ENCODE assay signal across 11 cellular contexts in the genomic region with DNA sequence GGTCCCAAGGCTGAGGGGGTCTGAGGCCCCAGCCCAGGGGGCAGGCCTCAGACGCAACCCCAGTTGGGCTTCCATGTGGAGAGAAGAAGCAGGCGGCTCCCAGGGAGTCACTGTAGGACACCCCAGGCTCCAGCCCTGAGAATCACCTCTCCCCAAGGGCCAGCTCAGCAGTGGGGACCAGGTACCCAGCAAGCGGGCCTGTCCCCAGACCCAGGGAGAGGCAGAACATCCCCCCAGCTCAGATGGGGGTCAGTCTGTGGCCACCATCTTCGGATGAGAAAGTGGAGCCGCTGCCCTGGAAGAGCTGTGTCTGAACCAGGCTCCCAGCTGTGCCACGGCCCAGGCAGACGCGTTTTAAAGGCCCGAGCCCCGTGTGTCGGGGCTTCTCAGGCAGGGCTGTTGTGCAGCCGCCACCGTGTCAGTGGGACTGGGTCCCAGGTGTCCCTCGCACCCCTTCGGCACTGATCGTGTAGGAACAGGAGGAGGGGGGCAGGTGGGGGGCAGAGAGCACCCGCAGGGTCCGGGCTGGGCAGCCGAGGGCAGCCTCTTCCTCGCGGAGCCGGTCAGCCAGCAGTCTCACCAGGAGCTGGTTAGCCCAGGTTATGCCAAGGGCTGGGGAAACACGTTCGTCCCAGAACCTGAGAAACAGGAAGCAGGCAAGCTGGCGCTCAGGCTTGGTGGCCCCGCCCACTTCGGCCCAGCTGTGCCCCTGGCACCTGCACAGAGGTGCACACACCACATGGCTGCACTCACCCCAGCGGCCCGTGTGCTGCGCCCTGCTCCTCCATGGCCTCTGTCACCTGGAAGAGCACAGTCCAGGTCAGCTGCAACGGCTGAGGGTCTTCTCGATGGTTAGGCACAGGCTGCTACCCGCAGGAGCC. TPM values are rescaled to one million over a fixed set of nuclear protein-coding genes. Genes with fewer than 3 reads are reported as not detected.
DNase-seq lines count a peak whose midpoint lies in the region; ATAC-seq and TF ChIP-seq lines count a peak whose summit lies in the region.
"Had no signal": no experiment of that assay in that cellular context is flagged by ENCODE, and none has a peak within 500 bp of the region (broad histone marks: within the 10 kb centered on the region; RNA-seq: fewer than 3 reads in every experiment).

No MANE protein-coding gene starts in this region.

- TF ChIP-seq CTCF in heart left ventricle (IDR thresholded peaks at IDR 0.05) (no peak), body of pancreas (IDR thresholded peaks at IDR 0.05) (no peak), right lobe of liver (IDR thresholded peaks at IDR 0.05) (no peak), uterus (IDR thresholded peaks at IDR 0.05) (no peak)

- H3K4me3 ChIP-seq in heart left ventricle, result no peak overlapping the region
- H3K4me3 ChIP-seq in body of pancreas, result no peak overlapping the region
- H3K4me3 ChIP-seq in right lobe of liver, result no peak overlapping the region
- H3K4me3 ChIP-seq in uterus, result no peak overlapping the region

- H3K27ac ChIP-seq in heart left ventricle (peak overlapping the region in 5 of 12 donors; percentile 7 to 72 (median 44)), body of pancreas (peak overlapping the region in 2 of 4 donors; percentile 48 to 51), right lobe of liver (no peak overlapping the region), uterus (peak overlapping the region; percentile 28 to 67)

- ATAC-seq in heart left ventricle (no peak), body of pancreas (peak; percentile 83), right lobe of liver (peak in 3 of 4 donors; percentile 3 to 30 (median 5)), GM21576 (IDR thresholded peaks at IDR 0.05; ENCODE audit: unreplicated experiment) (no peak), HG02759 (IDR thresholded peaks at IDR 0.05; ENCODE audit: unreplicated experiment) (no peak)

- TF ChIP-seq POLR2A in heart left ventricle (IDR thresholded peaks at IDR 0.05), result no peak
- TF ChIP-seq POLR2A in body of pancreas (IDR thresholded peaks at IDR 0.05), result peak; percentile 33 to 45 (median 45)
- TF ChIP-seq POLR2A in right lobe of liver (IDR thresholded peaks at IDR 0.05), result no peak
- no peak for TF ChIP-seq POLR2A in uterus (IDR thresholded peaks at IDR 0.05)

- H3K36me3 ChIP-seq in heart left ventricle (peaks cover 2 to 95% (median 70%) of the 10 kb centered on the region in 9 donors), body of pancreas (replicated peaks in 1 of 2; ENCODE audit: insufficient read depth in 1 of 2, low read depth in 2 of 2) (peaks cover 5 to 8% of the 10 kb centered on the region in 2 donors), right lobe of liver (peaks cover 0 to 16% (median 9%) of the 10 kb centered on the region in 4 donors), uterus (no peaks in the 10 kb centered on the region)

- peak in 3 of 5 donors; percentile 23 to 54 (median 32) for DNase-seq in heart left ventricle
- no peak for DNase-seq in cardiac septum (ENCODE audit: low spot score)
- DNase-seq in body of pancreas, result peak; percentile 83 to 93 (median 90)
- DNase-seq in right lobe of liver, result peak in 1 of 3 donors; percentile 55
- no peak for DNase-seq in uterus
- no peak for DNase-seq in HK-2 (ENCODE audit: unreplicated experiment)
- DNase-seq: C1 segment of cervical spinal cord; NCI-H1930; stimulated activated CD4-positive, alpha-beta T cell treated with anti-CD3 and anti-CD28 coated beads, Interleukin-4, amount 100 ng/mL, for 24 hours had no signal

- peaks cover 12 to 70% (median 49%) of the 10 kb centered on the region in 12 donors for H3K4me1 ChIP-seq in heart left ventricle
- peaks cover 21% of the 10 kb centered on the region for H3K4me1 ChIP-seq in body of pancreas
- peaks cover 0 to 30% (median 13%) of the 10 kb centered on the region in 4 donors for H3K4me1 ChIP-seq in right lobe of liver
- peaks cover 11 to 14% of the 10 kb centered on the region in 2 donors for H3K4me1 ChIP-seq in uterus

- H3K27me3 ChIP-seq in heart left ventricle, result no peaks in the 10 kb centered on the region
- no peaks in the 10 kb centered on the region for H3K27me3 ChIP-seq in body of pancreas
- H3K27me3 ChIP-seq in right lobe of liver, result no peaks in the 10 kb centered on the region
- H3K27me3 ChIP-seq in uterus, result no peaks in the 10 kb centered on the region

- intact Hi-C loops in heart left ventricle (cut with DNase I) (loop anchor here in 1 of 10 donors (10.0 kb wide), 1 partner anchor 124 kb away; no protein-coding TSS in a partner anchor), cardiac septum (cut with DNase I) (no loop called here), body of pancreas (cut with DNase I) (no loop called here), right lobe of liver (cut with DNase I) (no loop called here), uterus (cut with DNase I; ENCODE audit: low total_unique reads) (no loop called here)

- no peaks in the 10 kb centered on the region for H3K9me3 ChIP-seq in heart left ventricle
- H3K9me3 ChIP-seq in body of pancreas, result no peaks in the 10 kb centered on the region
- no peaks in the 10 kb centered on the region for H3K9me3 ChIP-seq in right lobe of liver
- H3K9me3 ChIP-seq in uterus, result no peaks in the 10 kb centered on the region

- 82 to 88% (median 86%) methylated on average over 14 to 33 of the region's 33 CpGs for WGBS in heart left ventricle, 4 donors
- 43 to 55% methylated on average over 7 to 32 of the region's 33 CpGs for WGBS in body of pancreas, 2 donors
- WGBS in right lobe of liver (ENCODE audit: insufficient coverage, low coverage, low lambda C conversion rate, missing lambda C conversion rate), result 80% methylated on average over 1 of the region's 33 CpGs

RNA-seq across cellular contexts. Expression of a gene that starts 16.6 kb away (rescaled TPM):
- total RNA-seq in heart left ventricle, result 1 to 10 TPM; 1.9 to 8.7 (median 3.1) TPM
- 1 to 10 TPM; 1.9 to 2.6 TPM for polyA plus RNA-seq in heart left ventricle
- 3.9 TPM for total RNA-seq in cardiac septum
- total RNA-seq in body of pancreas, result 1 to 10 TPM; 3.9 to 5.6 TPM
- total RNA-seq in right lobe of liver, result 1 to 10 TPM in 5 of 6 experiments, under 1 TPM in 1; 0.88 to 6.3 (median 1.8) TPM
- total RNA-seq in uterus, result 10 to 100 TPM in 1 of 4 donors, 1 to 10 TPM in 2, under 1 TPM in 1; 0.59 to 14.4 (median 5.2) TPM

RNA-seq across cellular contexts. Expression of a gene that starts 17.0 kb away (rescaled TPM):
- total RNA-seq in heart left ventricle, result 10 to 100 TPM; 44.1 to 79.4 (median 52.5) TPM
- 10 to 100 TPM; 48.8 to 86.1 TPM for polyA plus RNA-seq in heart left ventricle
- 60.9 TPM for total RNA-seq in cardiac septum
- 10 to 100 TPM; 32.9 to 82.4 TPM for total RNA-seq in body of pancreas
- 10 to 100 TPM; 20.9 to 35.2 (median 27.6) TPM for total RNA-seq in right lobe of liver
- 100 to 1,000 TPM in 2 of 4 donors, 10 to 100 TPM in 2; 73.2 to 276 (median 103) TPM for total RNA-seq in uterus

Comparison
In these comparisons a context has a peak if more than half of its experiments do, and no peak if none do; other contexts are left out.
1. DNase-seq: peak in heart left ventricle (3 of 5) and body of pancreas (4 of 4); none in cardiac septum (single experiment), uterus (0 of 2) and HK-2 (single experiment).
2. ATAC-seq: peak in body of pancreas (single experiment) and right lobe of liver (3 of 4); none in heart left ventricle (0 of 4), GM21576 (single experiment) and HG02759 (single experiment).
3. H3K27ac ChIP-seq: peak in uterus (2 of 2); none in right lobe of liver (0 of 3).
4. POLR2A ChIP-seq: peak in body of pancreas (3 of 3); none in heart left ventricle (0 of 2), right lobe of liver (single experiment) and uterus (0 of 2).